Comparison of ENCODE assay signal across 21 cellular contexts in the genomic region with DNA sequence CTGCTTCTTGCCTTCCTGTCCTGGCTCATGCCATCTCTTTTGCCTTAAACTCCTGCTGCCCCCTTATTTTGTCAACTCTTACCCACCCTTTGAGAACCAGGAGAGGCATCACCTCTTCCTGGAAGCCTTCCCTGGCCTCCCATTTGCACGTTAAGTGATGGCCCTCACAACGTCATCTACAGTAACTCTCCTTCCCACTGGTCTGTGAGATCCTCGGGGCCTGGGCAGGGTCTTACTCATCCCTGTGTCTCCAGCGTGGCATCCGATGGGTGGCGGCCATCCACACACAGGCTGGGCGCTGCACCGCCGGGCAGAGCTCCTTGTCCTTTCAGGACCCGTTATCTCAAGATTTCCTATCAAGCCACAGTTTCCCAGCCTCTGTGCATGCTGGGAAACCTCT. TPM values are rescaled to one million over a fixed set of nuclear protein-coding genes. Genes with fewer than 3 reads are reported as not detected.
A peak's percentile ranks its signal among the peaks of the same experiment; 100 is the strongest.
DNase-seq lines count a peak whose midpoint lies in the region; ATAC-seq and TF ChIP-seq lines count a peak whose summit lies in the region.
"Had no signal": no experiment of that assay in that cellular context is flagged by ENCODE, and none has a peak within 500 bp of the region (broad histone marks: within the 10 kb centered on the region; RNA-seq: fewer than 3 reads in every experiment).

No MANE protein-coding gene starts in this region.

- H3K27ac ChIP-seq in VCaP (peak overlapping the region; percentile 96), cingulate gyrus (ENCODE audit: low read depth, low read length) (peak overlapping the region; percentile 97), transverse colon (peak overlapping the region in 3 of 4 donors; percentile 83 to 91 (median 88))

- no peaks in the 10 kb centered on the region for H3K27me3 ChIP-seq in transverse colon
- H3K27me3 ChIP-seq: gastrocnemius medialis had no signal

- in situ Hi-C loops in transverse colon (cut with MboI; ENCODE audit: low pct_ligation_motif_present in 1 of 4, low pct_unique_long_range_greater_than_20kb in 1 of 4, low sequenced_read_pairs in 3 of 4) = loop anchor here (5.0 to 10.0 kb wide), 7 partner anchors 100 to 283 kb away; no protein-coding TSS in a partner anchor

- CTCF ChIA-PET in activated CD8-positive, alpha-beta T cell treated with anti-CD3 and anti-CD28 coated beads for 36 hours (lab: Charles Lee) = interaction anchor here (2.6 kb wide), 1 partner anchor 282 kb away, joined by 6 read pairs; no protein-coding TSS in a partner anchor

- H3K4me3 Mint-ChIP-seq in neural crest cell = no peak overlapping the region
- H3K4me3 Mint-ChIP-seq in activated CD8-positive, alpha-beta T cell treated with anti-CD3 and anti-CD28 coated beads for 36 hours = no peak overlapping the region
- H3K4me3 Mint-ChIP-seq: activated CD4-positive, alpha-beta T cell treated with anti-CD3 and anti-CD28 coated beads for 36 hours; activated CD8-positive, alpha-beta memory T cell treated with anti-CD3 and anti-CD28 coated beads, Interleukin-2, amount 10 ng/mL, durations not matched to agents 7 days and 5 days; natural killer cell; stimulated activated memory B cell treated with anti-CD40 and anti-IgM and Interleukin-4, amounts not matched to agents 10 μg/mL and 1 μg/mL and 100 μg/mL, for 72 hours had no signal

- DNase-seq in neural crest cell (ENCODE audit: low read depth, low spot score) (no peak), transverse colon (no peak)
- DNase-seq in activated CD8-positive, alpha-beta T cell treated with anti-CD3 and anti-CD28 coated beads for 36 hours = no peak
- DNase-seq: activated CD4-positive, alpha-beta T cell treated with anti-CD3 and anti-CD28 coated beads for 36 hours; activated effector memory CD4-positive, alpha-beta T cell treated with anti-CD3 and anti-CD28 coated beads, Interleukin-2, amount 50 U/mL, for 16 hours; effector CD4-positive, alpha-beta T cell; EL; gastrocnemius medialis; kidney glomerular epithelial cell; mesendoderm; natural killer cell; NCI-H146; NCI-H748 treated with DMSO at 0.1 percent for 48 hours had no signal

- intact Hi-C loops in transverse colon (cut with DNase I; ENCODE audit: low total_unique reads) = no loop called here
- intact Hi-C loops in activated CD8-positive, alpha-beta T cell treated with anti-CD3 and anti-CD28 coated beads for 36 hours (cut with micrococcal nuclease) = loop anchor here (5.0 kb wide), 1 partner anchor 303 kb away; no protein-coding TSS in a partner anchor

- peak overlapping the region in 1 of 4 donors; percentile 27 for H3K4me3 ChIP-seq in transverse colon
- H3K4me3 ChIP-seq: gastrocnemius medialis had no signal

- no peaks in the 10 kb centered on the region for H3K36me3 Mint-ChIP-seq in neural crest cell (ENCODE audit: low read depth)
- H3K36me3 Mint-ChIP-seq in activated CD8-positive, alpha-beta T cell treated with anti-CD3 and anti-CD28 coated beads for 36 hours (ENCODE audit: low read depth) = no peaks in the 10 kb centered on the region
- H3K36me3 Mint-ChIP-seq: activated CD8-positive, alpha-beta memory T cell treated with anti-CD3 and anti-CD28 coated beads, Interleukin-2, amount 10 ng/mL, durations not matched to agents 7 days and 5 days; natural killer cell had no signal

- WGBS in transverse colon (ENCODE audit: low coverage in 1 of 2), 2 donors = 57 to 69% methylated on average over 4 to 10 of the region's 10 CpGs

- peak overlapping the region; percentile 9 for H3K27ac Mint-ChIP-seq in neural crest cell (ENCODE audit: unreplicated experiment)
- no peak overlapping the region for H3K27ac Mint-ChIP-seq in activated CD8-positive, alpha-beta T cell treated with anti-CD3 and anti-CD28 coated beads for 36 hours
- H3K27ac Mint-ChIP-seq: activated CD4-positive, alpha-beta T cell treated with anti-CD3 and anti-CD28 coated beads for 36 hours; activated CD8-positive, alpha-beta memory T cell treated with anti-CD3 and anti-CD28 coated beads, Interleukin-2, amount 10 ng/mL, durations not matched to agents 7 days and 5 days; natural killer cell had no signal

- TF ChIP-seq EP300 in transverse colon (IDR thresholded peaks at IDR 0.05; ENCODE audit: low read depth) = no peak

- no peaks in the 10 kb centered on the region for H3K9me3 Mint-ChIP-seq in neural crest cell
- no peaks in the 10 kb centered on the region for H3K9me3 Mint-ChIP-seq in activated CD8-positive, alpha-beta T cell treated with anti-CD3 and anti-CD28 coated beads for 36 hours
- H3K9me3 Mint-ChIP-seq: natural killer cell; stimulated activated memory B cell treated with anti-CD40 and anti-IgM and Interleukin-4, amounts not matched to agents 10 μg/mL and 1 μg/mL and 100 μg/mL, for 72 hours had no signal

- no peaks in the 10 kb centered on the region for H3K9me3 ChIP-seq in transverse colon
- H3K9me3 ChIP-seq: gastrocnemius medialis had no signal

- no peaks in the 10 kb centered on the region for H3K27me3 Mint-ChIP-seq in neural crest cell (ENCODE audit: low read depth)
- H3K27me3 Mint-ChIP-seq in activated CD8-positive, alpha-beta T cell treated with anti-CD3 and anti-CD28 coated beads for 36 hours = no peaks in the 10 kb centered on the region
- H3K27me3 Mint-ChIP-seq: activated CD4-positive, alpha-beta T cell treated with anti-CD3 and anti-CD28 coated beads for 36 hours; activated CD8-positive, alpha-beta memory T cell treated with anti-CD3 and anti-CD28 coated beads, Interleukin-2, amount 10 ng/mL, durations not matched to agents 7 days and 5 days; stimulated activated memory B cell treated with anti-CD40 and anti-IgM and Interleukin-4, amounts not matched to agents 10 μg/mL and 1 μg/mL and 100 μg/mL, for 72 hours had no signal

- POLR2A ChIA-PET in activated CD8-positive, alpha-beta T cell treated with anti-CD3 and anti-CD28 coated beads for 36 hours (lab: Charles Lee) = interaction anchor here (0.8 kb wide), 1 partner anchor 315 kb away, joined by 3 read pairs; no protein-coding TSS in a partner anchor

- ATAC-seq in HG03045 (IDR thresholded peaks at IDR 0.05; ENCODE audit: unreplicated experiment) = no peak
- ATAC-seq in activated CD8-positive, alpha-beta T cell treated with anti-CD3 and anti-CD28 coated beads for 36 hours = no peak
- no peak for ATAC-seq in GM19452 (IDR thresholded peaks at IDR 0.05; ENCODE audit: unreplicated experiment)
- ATAC-seq in GM18502 (IDR thresholded peaks at IDR 0.05; ENCODE audit: poor library complexity, unreplicated experiment) = no peak
- ATAC-seq: activated CD4-positive, alpha-beta T cell treated with anti-CD3 and anti-CD28 coated beads for 36 hours; activated CD8-positive, alpha-beta memory T cell treated with anti-CD3 and anti-CD28 coated beads, Interleukin-2, amount 10 ng/mL, durations not matched to agents 7 days and 5 days; esophagus mucosa; natural killer cell; stimulated activated memory B cell treated with anti-CD40 and anti-IgM and Interleukin-4, amounts not matched to agents 10 μg/mL and 1 μg/mL and 100 μg/mL, for 72 hours had no signal

- peaks cover 32 to 74% (median 62%) of the 10 kb centered on the region in 4 donors for H3K4me1 ChIP-seq in transverse colon

- H3K4me1 Mint-ChIP-seq in neural crest cell = peaks cover 26% of the 10 kb centered on the region
- H3K4me1 Mint-ChIP-seq in activated CD8-positive, alpha-beta T cell treated with anti-CD3 and anti-CD28 coated beads for 36 hours (ENCODE audit: low read depth) = peaks cover 5% of the 10 kb centered on the region

- TF ChIP-seq POLR2A in transverse colon (IDR thresholded peaks at IDR 0.05) = no peak

- TF ChIP-seq CTCF in VCaP (conservative IDR thresholded peaks at IDR 0.05) (no peak), neural crest cell (conservative IDR thresholded peaks at IDR 0.05) (no peak), transverse colon (IDR thresholded peaks at IDR 0.05) (no peak)
- TF ChIP-seq CTCF in activated CD8-positive, alpha-beta T cell treated with anti-CD3 and anti-CD28 coated beads for 36 hours (IDR thresholded peaks at IDR 0.05) = no peak

- no peaks in the 10 kb centered on the region for H3K36me3 ChIP-seq in transverse colon

RNA-seq across cellular contexts. Expression of a gene that starts 16.8 kb away (rescaled TPM):
- total RNA-seq in neural crest cell (0.72 and 1.3 TPM in 2 replicates), transverse colon (10 to 100 TPM in 1 of 4 donors, 1 to 10 TPM in 2, not detected in 1; 6.5 to 22.8 (median 7.2) TPM)
- total RNA-seq in activated CD8-positive, alpha-beta T cell treated with anti-CD3 and anti-CD28 coated beads for 36 hours = 1 to 10 TPM; 4.2 to 4.3 TPM
